In genomic region chr11:76579047-76579751, GRCh38 we compare ENCODE assay signal across 12 cellular contexts.
A peak's percentile ranks its signal among the peaks of the same experiment; 100 is the strongest.
DNase-seq lines count a peak whose midpoint lies in the region; TF ChIP-seq lines count a peak whose summit lies in the region.
"Had no signal": no experiment of that assay in that cellular context is flagged by ENCODE, and none has a peak within 500 bp of the region (broad histone marks: within the 10 kb centered on the region; RNA-seq: fewer than 3 reads in every experiment).

No MANE protein-coding gene starts in this region.

- no peak overlapping the region for H3K23ac ChIP-seq in trophoblast cell (ENCODE audit: low read length)

- H3K36me3 ChIP-seq in left ventricle myocardium inferior (no peaks in the 10 kb centered on the region), trophoblast cell (ENCODE audit: control insufficient read depth in 1 of 2, insufficient read depth in 2 of 2, low read length in 2 of 2) (no peaks in the 10 kb centered on the region), GM23248 (ENCODE audit: low read depth) (no peaks in the 10 kb centered on the region)

- H2BK5ac ChIP-seq in trophoblast cell (ENCODE audit: low read depth, low read length, poor library complexity) = peak overlapping the region; percentile 88

- H2BK12ac ChIP-seq in trophoblast cell (ENCODE audit: low read length) = peak overlapping the region; percentile 81

- no peaks in the 10 kb centered on the region for H3F3A ChIP-seq in GM23248 (ENCODE audit: insufficient read depth)

- no CpG with 5 or more reads among the region's 19 CpGs for WGBS in trophoblast cell (ENCODE audit: extremely low coverage, insufficient coverage, insufficient read length)
- 80% methylated on average over 18 to 19 of the region's 19 CpGs for WGBS in GM23248 (ENCODE audit: low coverage in 1 of 2, low lambda C conversion rate in 2 of 2, missing lambda C conversion rate in 2 of 2), 2 experiments

- H4K20me1 ChIP-seq in GM23248 (ENCODE audit: insufficient read depth) = no peaks in the 10 kb centered on the region

- peak overlapping the region; percentile 99 for H4K91ac ChIP-seq in trophoblast cell (ENCODE audit: low read depth, low read length)

- peak overlapping the region; percentile 82 for H3K18ac ChIP-seq in trophoblast cell (ENCODE audit: low read length)

- peak overlapping the region; percentile 69 for H2BK120ac ChIP-seq in trophoblast cell (ENCODE audit: insufficient read depth, low read length, poor library complexity)

- no peaks in the 10 kb centered on the region for H3K27me3 ChIP-seq in left ventricle myocardium inferior (ENCODE audit: low read depth)
- H3K27me3 ChIP-seq in trophoblast cell (ENCODE audit: insufficient read depth, low read length) = no peaks in the 10 kb centered on the region
- H3K27me3 ChIP-seq in GM23248 (replicated peaks; ENCODE audit: insufficient read depth) = no peaks in the 10 kb centered on the region

- H4K12ac ChIP-seq in trophoblast cell (ENCODE audit: low read depth, low read length) = peak overlapping the region; percentile 28

- peak overlapping the region; percentile 93 for H2AK5ac ChIP-seq in trophoblast cell (ENCODE audit: low read length)

- H2AFZ ChIP-seq in trophoblast cell (ENCODE audit: insufficient read depth, low read length, poor library complexity) = peak overlapping the region; percentile 53
- H2AFZ ChIP-seq in GM23248 = no peak overlapping the region

- H3K9ac ChIP-seq in trophoblast cell (ENCODE audit: low read length) = no peak overlapping the region
- H3K9ac ChIP-seq in GM23248 = no peak overlapping the region

- peaks cover 55% of the 10 kb centered on the region for H3K79me1 ChIP-seq in trophoblast cell (ENCODE audit: low read length)

- H4K8ac ChIP-seq in trophoblast cell (ENCODE audit: low read depth, low read length) = peak overlapping the region; percentile 83

- H3K4ac ChIP-seq in trophoblast cell (ENCODE audit: low read depth, low read length) = peak overlapping the region; percentile 30

- H3K4me3 ChIP-seq in left ventricle myocardium inferior = peak overlapping the region; percentile 18
- H3K4me3 ChIP-seq in trophoblast cell (ENCODE audit: low read depth, low read length) = no peak overlapping the region
- no peak overlapping the region for H3K4me3 ChIP-seq in GM23248

- H3K4me1 ChIP-seq in left ventricle myocardium inferior (peaks cover 47% of the 10 kb centered on the region), trophoblast cell (ENCODE audit: control insufficient read depth in 1 of 2, insufficient read depth in 2 of 2, low read length in 2 of 2) (peaks cover 38 to 49% of the 10 kb centered on the region in 2 experiments), GM23248 (ENCODE audit: insufficient read depth) (peaks cover 7% of the 10 kb centered on the region; the same call in 1 of the 2 replicates)

- H3K79me2 ChIP-seq in trophoblast cell (ENCODE audit: control insufficient read depth, insufficient read depth, low read length, poor library complexity) = peaks cover 13% of the 10 kb centered on the region
- H3K79me2 ChIP-seq in GM23248 (ENCODE audit: insufficient read depth) = no peaks in the 10 kb centered on the region

- intact Hi-C loops in left ventricle myocardium inferior (cut with micrococcal nuclease) = no loop called here

- in situ Hi-C loops in GM23248 (cut with MboI) = no loop called here

- H3K4me2 ChIP-seq in trophoblast cell (ENCODE audit: low read length) (no peak overlapping the region), GM23248 (ENCODE audit: unreplicated experiment) (no peak overlapping the region)

- peak overlapping the region; percentile 9 for H3K27ac ChIP-seq in angular gyrus (ENCODE audit: low read depth, low read length)
- peak overlapping the region; percentile 86 for H3K27ac ChIP-seq in left ventricle myocardium inferior (replicated peaks)
- peak overlapping the region; percentile 99 for H3K27ac ChIP-seq in trophoblast cell (ENCODE audit: low read depth, low read length)
- no peak overlapping the region for H3K27ac ChIP-seq in GM23248

- DNase-seq in ELF-1 (ENCODE audit: low read depth, low spot score) = peak; percentile 89
- DNase-seq in left ventricle myocardium inferior = peak; percentile 63
- DNase-seq in trophoblast cell = peak in 1 of 2 donors; percentile 60
- DNase-seq in GM23248 = no peak
- no peak for DNase-seq in HUDEP-2 (lab: John Stamatoyannopoulos, UW; ENCODE audit: unreplicated experiment in 76 of 76)
- DNase-seq in activated CD4-positive, CD25-positive, alpha-beta regulatory T cell (lab: John Stamatoyannopoulos, UW) = no peak
- no peak for DNase-seq in mesenteric fat pad (ENCODE audit: low spot score)
- DNase-seq: activated CD4-positive, alpha-beta T cell treated with anti-CD3 and anti-CD28 coated beads for 1 hour; Calu3; NCI-H510A; retina had no signal

- H3K9me3 ChIP-seq in left ventricle myocardium inferior (replicated peaks) (no peaks in the 10 kb centered on the region), trophoblast cell (ENCODE audit: insufficient read depth, low read depth, low read length) (no peaks in the 10 kb centered on the region), GM23248 (ENCODE audit: low read depth) (no peaks in the 10 kb centered on the region)

- no peaks in the 10 kb centered on the region for H3K9me2 ChIP-seq in GM23248 (ENCODE audit: insufficient read depth)

- TF ChIP-seq CTCF in left ventricle myocardium inferior (IDR thresholded peaks at IDR 0.05; ENCODE audit: borderline replicate concordance) = peak; percentile 53

- H3K14ac ChIP-seq in trophoblast cell (ENCODE audit: low read length) = peak overlapping the region; percentile 84

Comparison
In these comparisons a context has a peak if more than half of its experiments do, and no peak if none do; other contexts are left out.
1. DNase-seq: peak in ELF-1 (single experiment) and left ventricle myocardium inferior (single experiment); none in GM23248 (single experiment), HUDEP-2 (0 of 76), activated CD4-positive, CD25-positive, alpha-beta regulatory T cell (0 of 4) and mesenteric fat pad (single experiment).